In the genomic region with DNA sequence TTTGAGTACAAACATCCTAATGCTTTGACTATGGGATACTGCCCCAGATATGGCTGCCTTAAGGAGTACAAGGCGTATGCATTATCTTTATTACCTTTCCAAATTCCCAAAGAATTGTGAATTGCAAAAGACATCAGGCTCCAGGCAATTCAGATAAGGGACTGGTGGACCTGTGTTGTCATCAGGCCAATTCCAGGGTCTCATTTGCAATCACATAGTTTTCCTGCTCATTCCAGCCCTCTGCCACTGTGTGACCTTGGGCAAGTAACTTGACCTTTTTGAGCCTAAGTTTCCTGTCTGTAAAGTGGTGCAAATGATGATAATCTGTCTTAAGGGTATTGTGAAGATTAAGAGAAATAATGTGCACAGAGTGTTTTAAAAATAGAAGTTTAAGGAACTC, we compare ENCODE assay signal across 25 cellular contexts.
DNase-seq lines count a peak whose midpoint lies in the region; ATAC-seq, FAIRE-seq and TF ChIP-seq lines count a peak whose summit lies in the region.
"Had no signal": no experiment of that assay in that cellular context is flagged by ENCODE, and none has a peak within 500 bp of the region (broad histone marks: within the 10 kb centered on the region; RNA-seq: fewer than 3 reads in every experiment).

No MANE protein-coding gene starts in this region.

- intact Hi-C loops in PC-9 (cut with micrococcal nuclease; ENCODE audit: unreplicated experiment), result no loop called here

- ATAC-seq in GM21360 (IDR thresholded peaks at IDR 0.05; ENCODE audit: unreplicated experiment), result no peak
- ATAC-seq in gastroesophageal sphincter, result no peak
- ATAC-seq: activated CD4-positive, CD25-positive, alpha-beta regulatory T cell treated with anti-CD3 and anti-CD28 coated beads, Interleukin-2, amount 50 U/mL, for 24 hours; activated CD8-positive, alpha-beta memory T cell treated with anti-CD3 and anti-CD28 coated beads, Interleukin-2, amount 10 ng/mL, durations not matched to agents 7 days and 5 days; body of pancreas; stimulated activated naive CD8-positive, alpha-beta T cell treated with anti-CD3 and anti-CD28 coated beads, Interleukin-15, Interleukin-2, amounts not matched to agents 100 U/mL and 50 U/mL, for 24 hours had no signal

- H3K36me3 ChIP-seq in PC-9 (ENCODE audit: low read depth) (no peaks in the 10 kb centered on the region; the same call in 1 of the 2 replicates), hepatocyte (replicated peaks; ENCODE audit: insufficient read depth, low read depth) (no peaks in the 10 kb centered on the region), skeletal muscle tissue (ENCODE audit: control insufficient read depth in 3 of 3, insufficient read depth in 3 of 3, low read length in 3 of 3) (no peaks in the 10 kb centered on the region), gastroesophageal sphincter (no peaks in the 10 kb centered on the region)
- H3K36me3 ChIP-seq: BE2C, right atrium auricular region, tibial artery had no signal

- no peak overlapping the region for H3K9ac ChIP-seq in skeletal muscle tissue (ENCODE audit: low read depth in 1 of 3, low read length in 3 of 3)

- TF ChIP-seq EP300 in gastroesophageal sphincter (IDR thresholded peaks at IDR 0.05), result no peak

- H3K4me1 ChIP-seq in PC-9 (replicated peaks; ENCODE audit: insufficient read depth) (peaks cover 61% of the 10 kb centered on the region), hepatocyte (ENCODE audit: insufficient read depth) (peaks cover 62% of the 10 kb centered on the region), skeletal muscle tissue (ENCODE audit: control insufficient read depth in 3 of 3, insufficient read depth in 3 of 3, low read length in 3 of 3) (peaks cover 25 to 48% (median 36%) of the 10 kb centered on the region in 3 donors), gastroesophageal sphincter (peaks cover 0 to 51% (median 10%) of the 10 kb centered on the region in 3 donors)
- H3K4me1 ChIP-seq: BE2C had no signal

- H3K27ac ChIP-seq in PC-9 (peak overlapping the region; percentile 40), hepatocyte (peak overlapping the region; percentile 20), skeletal muscle tissue (ENCODE audit: low read depth, low read length) (peak overlapping the region; percentile 70), gastroesophageal sphincter (no peak overlapping the region)
- H3K27ac ChIP-seq: right atrium auricular region, tibial artery had no signal

- WGBS in hepatocyte (ENCODE audit: low lambda C conversion rate, missing lambda C conversion rate), result 67% methylated on average over 1 of the region's 1 CpG
- 100% methylated on average over 1 of the region's 1 CpG for WGBS in gastroesophageal sphincter (ENCODE audit: low coverage in 1 of 2), 2 donors

- TF ChIP-seq CTCF in PC-9 (conservative IDR thresholded peaks at IDR 0.05), result no peak
- no peak for TF ChIP-seq CTCF in hepatocyte (IDR thresholded peaks at IDR 0.05; ENCODE audit: poor library complexity)
- no peak for TF ChIP-seq CTCF in gastroesophageal sphincter (IDR thresholded peaks at IDR 0.05)

- H3K9me2 ChIP-seq in PC-9 (ENCODE audit: insufficient read depth) (no peaks in the 10 kb centered on the region), hepatocyte (replicated peaks; ENCODE audit: insufficient read depth) (no peaks in the 10 kb centered on the region)

- POLR2A ChIA-PET in PC-9 (lab: Charles Lee; ENCODE audit: unreplicated experiment), result no interaction called here

- DNase-seq in ELF-1 (ENCODE audit: low read depth, low spot score) (peak; percentile 49), PC-9 (peak in 1 of 2 experiments; percentile 59), hepatocyte (ENCODE audit: low spot score) (no peak), urothelium cell line (ENCODE audit: low spot score) (no peak), T-helper 9 cell (no peak)
- DNase-seq: activated CD4-positive, alpha-beta T cell treated with anti-CD3 and anti-CD28 coated beads, Interleukin-2, amount 50 U/mL, for 4 hours; activated CD8-positive, alpha-beta memory T cell treated with anti-CD3 and anti-CD28 coated beads, Interleukin-2, amount 10 ng/mL, durations not matched to agents 7 days and 5 days; activated naive CD4-positive, alpha-beta T cell; activated T-cell treated with anti-CD3 and anti-CD28 coated beads, Interleukin-2, amount 50 U/mL, for 48 hours; BE2C; body of pancreas; effector CD4-positive, alpha-beta T cell; immature natural killer cell; NCI-H1092; NCI-H1694; stimulated activated naive CD8-positive, alpha-beta T cell treated with anti-CD3 and anti-CD28 coated beads, Interleukin-15, Interleukin-2, amounts not matched to agents 100 U/mL and 50 U/mL, for 24 hours; T-helper 1 cell; tibial artery had no signal

- H3K79me2 ChIP-seq in PC-9 (ENCODE audit: low read depth) (peaks cover 98% of the 10 kb centered on the region), hepatocyte (peaks cover 95% of the 10 kb centered on the region)

- H3K4me2 ChIP-seq in PC-9 (peak overlapping the region; percentile 4; the same call in 1 of the 2 replicates), hepatocyte (no peak overlapping the region)
- H3K4me2 ChIP-seq: smooth muscle cell had no signal

- H3K27me3 ChIP-seq in PC-9 (ENCODE audit: insufficient read depth, low read depth) (no peaks in the 10 kb centered on the region), hepatocyte (no peaks in the 10 kb centered on the region), skeletal muscle tissue (ENCODE audit: control insufficient read depth in 3 of 3, insufficient read depth in 3 of 3, low read length in 3 of 3) (no peaks in the 10 kb centered on the region), gastroesophageal sphincter (no peaks in the 10 kb centered on the region)
- H3K27me3 ChIP-seq: BE2C, body of pancreas, right atrium auricular region, tibial artery had no signal

- H2AFZ ChIP-seq in PC-9, result no peak overlapping the region
- H2AFZ ChIP-seq in hepatocyte, result no peak overlapping the region

- CTCF ChIA-PET in PC-9 (lab: Charles Lee), result no interaction called here

- FAIRE-seq in urothelium cell line (lab: Jason Lieb, UNC), result no peak
- FAIRE-seq: TTC549 had no signal

- no TSS peak for BruUV-seq in PC-9 (replicated peaks; lab: Mats Ljungman, UMichigan)

- no peaks in the 10 kb centered on the region for H4K20me1 ChIP-seq in PC-9 (ENCODE audit: insufficient read depth)
- H4K20me1 ChIP-seq in hepatocyte (ENCODE audit: insufficient read depth, poor library complexity, severe bottlenecking), result no peaks in the 10 kb centered on the region

- H3K9me3 ChIP-seq in PC-9 (ENCODE audit: insufficient read depth, low read depth) (no peaks in the 10 kb centered on the region), hepatocyte (ENCODE audit: low read depth) (no peaks in the 10 kb centered on the region), skeletal muscle tissue (ENCODE audit: control insufficient read depth in 3 of 3, low read length in 3 of 3) (no peaks in the 10 kb centered on the region), gastroesophageal sphincter (no peaks in the 10 kb centered on the region)
- H3K9me3 ChIP-seq: BE2C, body of pancreas, right atrium auricular region, tibial artery had no signal

- peaks cover 25% of the 10 kb centered on the region for H3F3A ChIP-seq in PC-9 (ENCODE audit: insufficient read depth, low read depth)

- H3K4me3 ChIP-seq in PC-9, result no peak overlapping the region
- H3K4me3 ChIP-seq in hepatocyte, result no peak overlapping the region
- no peak overlapping the region for H3K4me3 ChIP-seq in skeletal muscle tissue (ENCODE audit: low read length in 3 of 3)
- no peak overlapping the region for H3K4me3 ChIP-seq in gastroesophageal sphincter
- H3K4me3 ChIP-seq: body of pancreas, right atrium auricular region, smooth muscle cell, tibial artery had no signal

- TF ChIP-seq POLR2A in gastroesophageal sphincter (IDR thresholded peaks at IDR 0.05), result no peak

Comparison
In these comparisons a context has a peak if more than half of its experiments do, and no peak if none do; other contexts are left out.
1. H3K27ac ChIP-seq: peak in PC-9 (single experiment), hepatocyte (single experiment) and skeletal muscle tissue (single experiment); none in gastroesophageal sphincter (0 of 4).